8 cellular contexts compared by ENCODE assay signal in the genomic region with DNA sequence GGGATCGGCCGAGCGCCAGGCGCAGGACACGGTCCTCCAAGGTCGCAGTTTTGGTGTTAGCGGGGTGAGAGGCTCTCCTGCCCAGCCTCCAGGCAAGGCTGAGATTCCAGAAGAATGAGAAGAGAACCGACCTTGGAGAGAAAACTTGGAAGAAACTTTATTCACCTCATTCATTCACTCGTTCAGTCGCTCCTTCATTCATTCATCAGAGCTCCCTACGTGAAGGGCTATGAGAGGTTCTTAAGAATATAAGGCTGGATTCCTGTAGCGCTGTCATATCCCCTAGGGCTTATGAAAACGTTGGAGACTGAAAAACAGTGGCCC. TPM values are rescaled to one million over a fixed set of nuclear protein-coding genes. Genes with fewer than 3 reads are reported as not detected.
DNase-seq lines count a peak whose midpoint lies in the region; ATAC-seq, FAIRE-seq and TF ChIP-seq lines count a peak whose summit lies in the region.

No MANE protein-coding gene starts in this region.

- FAIRE-seq in GM12892 (lab: Jason Lieb, UNC) = no peak

- peaks cover 34% of the 10 kb centered on the region for H3K27me3 ChIP-seq in CD4-positive, CD25-positive, alpha-beta regulatory T cell (ENCODE audit: control insufficient read depth, insufficient read depth, low read length)
- H3K27me3 ChIP-seq in MG63 (peaks cover 7% of the 10 kb centered on the region; the same call in 1 of the 2 replicates), duodenal mucosa (ENCODE audit: control insufficient read depth in 1 of 2, insufficient read depth in 2 of 2, low read length in 2 of 2) (peaks cover 27 to 41% of the 10 kb centered on the region in 2 donors)

- peak overlapping the region; percentile 85 to 97 (median 92) for H3K4me3 Mint-ChIP-seq in CD4-positive, CD25-positive, alpha-beta regulatory T cell
- peak overlapping the region; percentile 90 for H3K4me3 Mint-ChIP-seq in neural crest cell

- DNase-seq in CD4-positive, CD25-positive, alpha-beta regulatory T cell = no peak
- no peak for DNase-seq in MG63
- DNase-seq in neural crest cell (ENCODE audit: low read depth, low spot score) = no peak
- no peak for DNase-seq in islet precursor cell
- DNase-seq in NCI-H1417 (lab: John Stamatoyannopoulos, UW) = no peak
- no peak for DNase-seq in GM12892 (ENCODE audit: insufficient read length)

- peak overlapping the region; percentile 54 for H3K4me3 ChIP-seq in CD4-positive, CD25-positive, alpha-beta regulatory T cell (ENCODE audit: low read depth, low read length)
- peak overlapping the region; percentile 90 for H3K4me3 ChIP-seq in MG63
- peak overlapping the region; percentile 67 to 74 for H3K4me3 ChIP-seq in duodenal mucosa (ENCODE audit: low read depth in 1 of 2, low read length in 2 of 2)

- TF ChIP-seq CTCF in neural crest cell (conservative IDR thresholded peaks at IDR 0.05) = no peak

- H3K27ac ChIP-seq in CD4-positive, CD25-positive, alpha-beta regulatory T cell (ENCODE audit: insufficient read depth, low read length, poor library complexity, severe bottlenecking) = no peak overlapping the region
- H3K27ac ChIP-seq in duodenal mucosa (ENCODE audit: low read depth, low read length) = peak overlapping the region; percentile 78

- no peak overlapping the region for H3K27ac Mint-ChIP-seq in CD4-positive, CD25-positive, alpha-beta regulatory T cell
- peak overlapping the region; percentile 85 for H3K27ac Mint-ChIP-seq in neural crest cell (ENCODE audit: unreplicated experiment)

- H3K9me3 Mint-ChIP-seq in CD4-positive, CD25-positive, alpha-beta regulatory T cell = peaks cover 0 to 4% (median 0%) of the 10 kb centered on the region in 7 donors
- H3K9me3 Mint-ChIP-seq in neural crest cell = no peaks in the 10 kb centered on the region

- peaks cover 59% of the 10 kb centered on the region for H3K27me3 Mint-ChIP-seq in CD4-positive, CD25-positive, alpha-beta regulatory T cell
- H3K27me3 Mint-ChIP-seq in neural crest cell (ENCODE audit: low read depth) = no peaks in the 10 kb centered on the region

- peaks cover 4 to 22% (median 10%) of the 10 kb centered on the region in 4 donors for H3K4me1 Mint-ChIP-seq in CD4-positive, CD25-positive, alpha-beta regulatory T cell
- peaks cover 38% of the 10 kb centered on the region for H3K4me1 Mint-ChIP-seq in neural crest cell

- H3K9me3 ChIP-seq in CD4-positive, CD25-positive, alpha-beta regulatory T cell (ENCODE audit: control insufficient read depth in 2 of 2, low read length in 2 of 2) = no peaks in the 10 kb centered on the region
- H3K9me3 ChIP-seq in MG63 (no peaks in the 10 kb centered on the region), duodenal mucosa (ENCODE audit: control insufficient read depth in 1 of 2, low read length in 2 of 2) (no peaks in the 10 kb centered on the region)

- H3K4me1 ChIP-seq in CD4-positive, CD25-positive, alpha-beta regulatory T cell (ENCODE audit: control insufficient read depth, insufficient read depth, low read length, poor library complexity, severe bottlenecking) = peaks cover 23% of the 10 kb centered on the region
- H3K4me1 ChIP-seq in duodenal mucosa (ENCODE audit: control insufficient read depth in 1 of 2, insufficient read depth in 2 of 2, low read length in 2 of 2) = peaks cover 0 to 9% of the 10 kb centered on the region in 2 donors

- no peaks in the 10 kb centered on the region for H3K36me3 ChIP-seq in CD4-positive, CD25-positive, alpha-beta regulatory T cell (ENCODE audit: control insufficient read depth, insufficient read depth, low read length)
- no peaks in the 10 kb centered on the region for H3K36me3 ChIP-seq in MG63
- no peaks in the 10 kb centered on the region for H3K36me3 ChIP-seq in duodenal mucosa (ENCODE audit: control insufficient read depth in 1 of 2, insufficient read depth in 2 of 2, low read length in 2 of 2)

- no peak for ATAC-seq in CD4-positive, CD25-positive, alpha-beta regulatory T cell (ENCODE audit: low read depth in 2 of 2)
- ATAC-seq in HG02642 (IDR thresholded peaks at IDR 0.05; ENCODE audit: poor library complexity, unreplicated experiment) = no peak

- peak overlapping the region; percentile 51 to 58 for H3K9ac ChIP-seq in duodenal mucosa (ENCODE audit: low read depth in 1 of 2, low read length in 2 of 2)

- no peaks in the 10 kb centered on the region for H3K36me3 Mint-ChIP-seq in CD4-positive, CD25-positive, alpha-beta regulatory T cell
- H3K36me3 Mint-ChIP-seq in neural crest cell (ENCODE audit: low read depth) = no peaks in the 10 kb centered on the region

- no peak for TF ChIP-seq POLR2A in GM12892 (IDR thresholded peaks at IDR 0.05; ENCODE audit: low read depth, low read length)

RNA-seq across cellular contexts. Expression of gene MYH10, which starts 1.0 kb away (rescaled TPM):
- total RNA-seq in CD4-positive, CD25-positive, alpha-beta regulatory T cell = 4.0 TPM
- 1 to 10 TPM in 3 of 4 donors, under 1 TPM in 1; 0.67 to 1.2 (median 1.1) TPM for polyA plus RNA-seq in CD4-positive, CD25-positive, alpha-beta regulatory T cell
- total RNA-seq in MG63 (2014; rRNA removed; shearing (Covaris generic); ENCODE audit: low replicate concordance) = 24.3 and 36.7 TPM in 2 replicates
- 270 and 273 TPM in 2 replicates for total RNA-seq in neural crest cell
- 8.1 TPM for polyA plus RNA-seq in GM12892 (2012; ENCODE audit: missing spikeins)
